ENCODE assay signal across 8 cellular contexts in genomic region chr19:1131718-1132552, GRCh38. TPM values are rescaled to one million over a fixed set of nuclear protein-coding genes. Genes with fewer than 3 reads are reported as not detected.
DNase-seq lines count a peak whose midpoint lies in the region; ATAC-seq and TF ChIP-seq lines count a peak whose summit lies in the region.

No MANE protein-coding gene starts in this region.

- peaks cover 0 to 27% of the 10 kb centered on the region in 2 donors for H3K36me3 ChIP-seq in gastroesophageal sphincter

- H3K27ac ChIP-seq in gastroesophageal sphincter (peak overlapping the region; percentile 54 to 87 (median 86)), substantia nigra (ENCODE audit: low read depth, low read length, poor library complexity, severe bottlenecking) (peak overlapping the region; percentile 74)

- TF ChIP-seq POLR2A in gastroesophageal sphincter (IDR thresholded peaks at IDR 0.05) = peak in 1 of 2 donors; percentile 35

- DNase-seq in GM12864 (ENCODE audit: low read depth) (peak; percentile 60), RKO (ENCODE audit: low spot score) (peak; percentile 91), activated gamma-delta T cell (lab: John Stamatoyannopoulos, UW) (peak; percentile 78), non-pigmented ciliary epithelial cell (ENCODE audit: low read depth) (peak; percentile 56), substantia nigra (lab: John Stamatoyannopoulos, UW) (peak in 29 of 49 donors; percentile 13 to 79 (median 32)), NCI-H1417 treated with DMSO at 0.1 percent for 48 hours (lab: John Stamatoyannopoulos, UW) (no peak)

- ATAC-seq in HG02852 (IDR thresholded peaks at IDR 0.05; ENCODE audit: unreplicated experiment) (peak; percentile 50), gastroesophageal sphincter (peak; percentile 86)

- TF ChIP-seq EP300 in gastroesophageal sphincter (IDR thresholded peaks at IDR 0.05) = peak; percentile 10

- H3K4me3 ChIP-seq in GM12864 (ENCODE audit: low read depth, low read length) (peak overlapping the region; percentile 66), gastroesophageal sphincter (peak overlapping the region; percentile 42 to 67)

- no peaks in the 10 kb centered on the region for H3K9me3 ChIP-seq in gastroesophageal sphincter

- H3K27me3 ChIP-seq in gastroesophageal sphincter = no peaks in the 10 kb centered on the region

- no CpG with 5 or more reads among the region's 64 CpGs for WGBS in gastroesophageal sphincter (ENCODE audit: low coverage in 1 of 2), 2 donors

- TF ChIP-seq CTCF in GM12864 (IDR thresholded peaks at IDR 0.05; ENCODE audit: low read depth, low read length, missing control alignments) (peak; percentile 3), gastroesophageal sphincter (IDR thresholded peaks at IDR 0.05) (peak in 2 of 4 experiments; percentile 12 to 47)

- H3K4me1 ChIP-seq in gastroesophageal sphincter = peaks cover 0 to 85% (median 36%) of the 10 kb centered on the region in 3 donors

RNA-seq across cellular contexts. Expression of gene GPX4, which starts 28.1 kb away (rescaled TPM):
- 100 to 1,000 TPM; 311 to 452 (median 349) TPM for total RNA-seq in gastroesophageal sphincter

RNA-seq across cellular contexts. Expression of gene POLR2E, which starts 36.8 kb away (rescaled TPM):
- total RNA-seq in gastroesophageal sphincter = 100 to 1,000 TPM; 117 to 228 (median 150) TPM

RNA-seq across cellular contexts. Expression of gene SBNO2, which starts 42.1 kb away (rescaled TPM):
- 10 to 100 TPM; 14.9 to 67.2 (median 20.9) TPM for total RNA-seq in gastroesophageal sphincter
